ENCODE assay signal across 15 cellular contexts in genomic region chr10:77457266-77457665, GRCh38.
"Had no signal": no experiment of that assay in that cellular context is flagged by ENCODE, and none has a peak within 500 bp of the region (broad histone marks: within the 10 kb centered on the region; RNA-seq: fewer than 3 reads in every experiment).

No MANE protein-coding gene starts in this region.

- ATAC-seq: effector memory CD8-positive, alpha-beta T cell; gastrocnemius medialis; left ventricle myocardium superior; right cardiac atrium had no signal

- H3K9me3 ChIP-seq: esophagus muscularis mucosa, gastrocnemius medialis, pancreas had no signal

- H3K27me3 ChIP-seq: esophagus muscularis mucosa, gastrocnemius medialis, pancreas had no signal

- DNase-seq: effector memory CD8-positive, alpha-beta T cell; gastrocnemius medialis; immature natural killer cell; left ventricle myocardium superior; mesendoderm; naive B cell; occipital lobe; pancreas; right cardiac atrium; stimulated activated CD4-positive, alpha-beta T cell treated with anti-CD3 and anti-CD28 coated beads, Interleukin-2, amount 100 ng/mL, for 48 hours; stimulated activated naive CD4-positive, alpha-beta T cell treated with Interleukin-2 at 50 U/mL for 16 hours had no signal

- H3K4me3 ChIP-seq: esophagus muscularis mucosa, gastrocnemius medialis, lung, pancreas, smooth muscle cell had no signal

- H3K4me1 ChIP-seq: pancreas had no signal

- H3K4me2 ChIP-seq: smooth muscle cell had no signal

- H3K36me3 ChIP-seq: esophagus muscularis mucosa, gastrocnemius medialis, pancreas had no signal

- H3K27ac ChIP-seq: epithelial cell of prostate, gastrocnemius medialis, pancreas had no signal
